ENCODE assay signal across 1 cellular context in the genomic region with DNA sequence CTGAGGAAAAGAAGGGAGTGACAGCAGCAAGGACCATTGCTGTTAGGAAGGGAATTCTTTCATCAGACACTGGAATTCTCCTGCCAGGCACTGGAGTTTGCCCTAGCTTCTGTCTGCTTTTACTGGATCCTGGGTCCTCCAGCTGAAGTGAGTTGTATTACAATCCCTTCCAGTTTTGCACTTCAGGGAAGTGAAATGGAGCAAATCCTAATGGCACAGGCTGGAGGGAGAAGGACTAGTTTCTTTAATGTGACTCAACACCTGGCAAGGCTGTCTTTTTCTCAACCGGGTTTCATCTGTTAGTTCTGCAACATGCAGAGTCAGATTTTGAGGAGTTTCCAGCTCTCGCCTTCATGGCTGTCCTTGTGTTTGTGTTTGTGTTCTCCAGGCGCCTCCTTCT.
TF ChIP-seq lines count a peak whose summit lies in the region.

No MANE protein-coding gene starts in this region.

TF ChIP-seq in IMR-90, 13 proteins besides CTCF, POLR2A, EP300 and RAD21 (continued from another document):
- TF ChIP-seq, protein P1, sequence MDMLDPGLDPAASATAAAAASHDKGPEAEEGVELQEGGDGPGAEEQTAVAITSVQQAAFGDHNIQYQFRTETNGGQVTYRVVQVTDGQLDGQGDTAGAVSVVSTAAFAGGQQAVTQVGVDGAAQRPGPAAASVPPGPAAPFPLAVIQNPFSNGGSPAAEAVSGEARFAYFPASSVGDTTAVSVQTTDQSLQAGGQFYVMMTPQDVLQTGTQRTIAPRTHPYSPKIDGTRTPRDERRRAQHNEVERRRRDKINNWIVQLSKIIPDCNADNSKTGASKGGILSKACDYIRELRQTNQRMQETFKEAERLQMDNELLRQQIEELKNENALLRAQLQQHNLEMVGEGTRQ (IDR thresholded peaks at IDR 0.05; ENCODE audit: low read depth, low read length): no peak
- TF ChIP-seq, protein P2, sequence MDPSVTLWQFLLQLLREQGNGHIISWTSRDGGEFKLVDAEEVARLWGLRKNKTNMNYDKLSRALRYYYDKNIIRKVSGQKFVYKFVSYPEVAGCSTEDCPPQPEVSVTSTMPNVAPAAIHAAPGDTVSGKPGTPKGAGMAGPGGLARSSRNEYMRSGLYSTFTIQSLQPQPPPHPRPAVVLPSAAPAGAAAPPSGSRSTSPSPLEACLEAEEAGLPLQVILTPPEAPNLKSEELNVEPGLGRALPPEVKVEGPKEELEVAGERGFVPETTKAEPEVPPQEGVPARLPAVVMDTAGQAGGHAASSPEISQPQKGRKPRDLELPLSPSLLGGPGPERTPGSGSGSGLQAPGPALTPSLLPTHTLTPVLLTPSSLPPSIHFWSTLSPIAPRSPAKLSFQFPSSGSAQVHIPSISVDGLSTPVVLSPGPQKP (IDR thresholded peaks at IDR 0.05; ENCODE audit: borderline replicate concordance, low read depth, low read length): no peak
- no peak for TF ChIP-seq FOS (IDR thresholded peaks at IDR 0.05; ENCODE audit: low read depth, low read length)
- no peak for TF ChIP-seq MAZ (IDR thresholded peaks at IDR 0.05; ENCODE audit: borderline replicate concordance, low read depth, low read length)
- TF ChIP-seq MXI1 (IDR thresholded peaks at IDR 0.05; ENCODE audit: borderline replicate concordance, low read depth, low read length): no peak
TF ChIP-seq in IMR-90: peak in this region for 0.
